In the genomic region with DNA sequence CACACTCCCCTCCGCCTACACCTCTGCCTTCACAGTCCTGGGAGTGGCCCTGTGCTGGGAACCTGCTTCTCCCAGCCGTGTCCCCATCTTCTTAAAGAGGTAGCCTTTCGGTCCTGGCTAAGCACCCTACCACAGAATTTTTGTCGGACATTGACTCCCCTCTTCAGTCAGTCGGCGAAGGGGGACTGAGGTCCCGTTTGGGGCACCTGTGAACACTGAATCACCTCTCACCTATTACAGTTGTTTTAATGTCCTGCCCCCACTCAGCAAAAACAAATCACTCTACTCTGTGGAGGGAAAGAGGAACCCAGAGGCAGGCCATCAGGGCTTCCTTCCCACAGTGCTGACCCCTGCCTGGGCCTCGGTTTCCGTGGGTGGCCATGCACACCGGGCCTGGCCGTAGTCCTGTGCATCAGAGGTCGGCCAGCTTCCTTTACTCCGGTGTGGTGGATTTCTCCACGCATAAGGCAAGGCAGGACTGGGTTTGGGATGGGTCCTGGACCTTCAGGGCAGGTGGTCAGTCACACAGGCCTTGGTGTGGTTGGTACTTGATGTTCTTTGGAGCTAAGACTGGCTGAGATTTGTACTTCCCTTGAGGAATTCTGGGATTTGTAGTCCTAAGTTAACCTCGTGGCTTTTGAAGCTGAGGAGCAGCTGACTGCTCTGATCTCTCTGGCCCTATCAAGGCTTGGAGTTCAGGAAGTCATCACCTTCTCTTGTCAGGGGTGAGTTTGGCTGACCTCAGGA, we compare ENCODE assay signal across 8 cellular contexts. TPM values are rescaled to one million over a fixed set of nuclear protein-coding genes. Genes with fewer than 3 reads are reported as not detected.
DNase-seq lines count a peak whose midpoint lies in the region; ATAC-seq and TF ChIP-seq lines count a peak whose summit lies in the region.

No MANE protein-coding gene starts in this region.

- DNase-seq in AG08395 (ENCODE audit: low spot score), result peak; percentile 67
- DNase-seq in GM12865 (ENCODE audit: low read depth), result no peak
- peak; percentile 64 for DNase-seq in NCI-H2171 treated with DMSO at 0.1 percent for 48 hours (lab: John Stamatoyannopoulos, UW)
- DNase-seq in anterior cingulate cortex (lab: John Stamatoyannopoulos, UW), result peak in 31 of 58 donors; percentile 32 to 83 (median 58)
- no peak for DNase-seq in left ventricle myocardium inferior
- DNase-seq in progenitor cell of endocrine pancreas (ENCODE audit: low spot score, unreplicated experiment), result no peak
- DNase-seq in NCI-H2029 treated with DMSO at 0.1 percent for 48 hours (lab: John Stamatoyannopoulos, UW), result no peak

- peaks cover 15% of the 10 kb centered on the region for H3K27me3 Mint-ChIP-seq in progenitor cell of endocrine pancreas

- peak overlapping the region; percentile 97 for H3K27ac Mint-ChIP-seq in progenitor cell of endocrine pancreas

- no peaks in the 10 kb centered on the region for H3K27me3 ChIP-seq in left ventricle myocardium inferior (ENCODE audit: low read depth)

- peak overlapping the region; percentile 84 for H3K4me3 Mint-ChIP-seq in progenitor cell of endocrine pancreas (ENCODE audit: low read depth)

- no peaks in the 10 kb centered on the region for H3K9me3 Mint-ChIP-seq in progenitor cell of endocrine pancreas (ENCODE audit: low read depth)

- peaks cover 42% of the 10 kb centered on the region for H3K36me3 ChIP-seq in left ventricle myocardium inferior

- TF ChIP-seq CTCF in GM12865 (IDR thresholded peaks at IDR 0.05; ENCODE audit: insufficient read depth, low read depth, low read length, missing control alignments) (no peak), left ventricle myocardium inferior (IDR thresholded peaks at IDR 0.05; ENCODE audit: borderline replicate concordance) (no peak), progenitor cell of endocrine pancreas (IDR thresholded peaks at IDR 0.05; ENCODE audit: unreplicated experiment) (no peak)

- H3K9me3 ChIP-seq in left ventricle myocardium inferior (replicated peaks), result no peaks in the 10 kb centered on the region

- H3K4me1 Mint-ChIP-seq in progenitor cell of endocrine pancreas (ENCODE audit: low read depth), result peaks cover 15% of the 10 kb centered on the region

- H3K4me3 ChIP-seq in GM12865 (ENCODE audit: low read depth, low read length), result peak overlapping the region; percentile 53
- peak overlapping the region; percentile 88 for H3K4me3 ChIP-seq in left ventricle myocardium inferior

- H3K27ac ChIP-seq in left ventricle myocardium inferior (replicated peaks), result peak overlapping the region; percentile 97

- peaks cover 13% of the 10 kb centered on the region for H3K36me3 Mint-ChIP-seq in progenitor cell of endocrine pancreas (ENCODE audit: insufficient read depth)

- peaks cover 66% of the 10 kb centered on the region for H3K4me1 ChIP-seq in left ventricle myocardium inferior

- ATAC-seq in HG02970 (IDR thresholded peaks at IDR 0.05; ENCODE audit: low FRiP score, unreplicated experiment), result no peak

- intact Hi-C loops in left ventricle myocardium inferior (cut with micrococcal nuclease), result no loop called here

RNA-seq across cellular contexts. Expression of a gene that starts 0.7 kb away (rescaled TPM):
- 30.2 TPM for total RNA-seq in left ventricle myocardium inferior
- 15.4 and 17.3 TPM in 2 replicates for total RNA-seq in progenitor cell of endocrine pancreas

RNA-seq across cellular contexts. Expression of a gene that starts 22.3 kb away (rescaled TPM):
- 224 TPM for total RNA-seq in left ventricle myocardium inferior
- total RNA-seq in progenitor cell of endocrine pancreas, result 333 and 341 TPM in 2 replicates

RNA-seq across cellular contexts. Expression of a gene that starts 24.7 kb away (rescaled TPM):
- total RNA-seq in left ventricle myocardium inferior (1.7 TPM), progenitor cell of endocrine pancreas (21.9 and 22.4 TPM in 2 replicates)

RNA-seq across cellular contexts. Expression of a gene that starts 24.9 kb away (rescaled TPM):
- 24.3 TPM for total RNA-seq in left ventricle myocardium inferior
- total RNA-seq in progenitor cell of endocrine pancreas, result 89.3 and 90.5 TPM in 2 replicates

RNA-seq across cellular contexts. Expression of a gene that starts 37.6 kb away (rescaled TPM):
- total RNA-seq in left ventricle myocardium inferior (213 TPM), progenitor cell of endocrine pancreas (259 and 269 TPM in 2 replicates)

Comparison
In these comparisons a context has a peak if more than half of its experiments do, and no peak if none do; other contexts are left out.
1. DNase-seq: peak in AG08395 (single experiment), NCI-H2171 treated with DMSO at 0.1 percent for 48 hours (single experiment) and anterior cingulate cortex (31 of 58); none in GM12865 (single experiment), left ventricle myocardium inferior (single experiment), progenitor cell of endocrine pancreas (single experiment) and NCI-H2029 treated with DMSO at 0.1 percent for 48 hours (single experiment).